In genomic region chr16:35414563-35414962, GRCh38 we compare ENCODE assay signal across 7 cellular contexts.
"Had no signal": no experiment of that assay in that cellular context is flagged by ENCODE, and none has a peak within 500 bp of the region (broad histone marks: within the 10 kb centered on the region; RNA-seq: fewer than 3 reads in every experiment).

No MANE protein-coding gene starts in this region.

- DNase-seq: HFFc6, KBM-7 had no signal

- H3K4me3 ChIP-seq: GM23338, HAP-1 had no signal

- H3K9me3 ChIP-seq: HAP-1 had no signal

- ATAC-seq: GM23338, HCT116, HepG2 had no signal

- H3K4me1 ChIP-seq: HAP-1 had no signal

- H3K36me3 ChIP-seq: HAP-1 had no signal

- H3K27ac ChIP-seq: HL-60 had no signal
